In the genomic region with DNA sequence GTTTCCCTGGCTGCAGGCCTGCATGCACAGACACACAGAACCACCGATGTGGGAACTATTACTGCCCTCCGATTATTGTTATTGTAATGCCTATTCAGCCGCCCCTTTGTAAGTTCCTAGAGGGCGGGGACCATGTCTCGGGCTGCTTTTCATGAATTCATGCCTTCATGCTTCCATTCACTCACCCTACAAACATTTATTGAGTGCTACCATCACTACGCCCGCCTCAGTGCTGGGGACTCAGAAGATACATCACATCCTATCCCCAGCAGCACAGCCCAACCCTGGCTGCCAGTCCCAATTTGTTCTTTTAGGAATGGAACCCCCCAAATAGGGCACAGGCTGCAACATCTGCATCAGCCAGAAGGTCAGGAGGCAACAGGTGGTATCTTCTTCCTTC, we compare ENCODE assay signal across 22 cellular contexts.
DNase-seq lines count a peak whose midpoint lies in the region; ATAC-seq and TF ChIP-seq lines count a peak whose summit lies in the region.
"Had no signal": no experiment of that assay in that cellular context is flagged by ENCODE, and none has a peak within 500 bp of the region (broad histone marks: within the 10 kb centered on the region; RNA-seq: fewer than 3 reads in every experiment).

No MANE protein-coding gene starts in this region.

- H3K36me3 ChIP-seq in heart left ventricle (no peaks in the 10 kb centered on the region), liver (ENCODE audit: control insufficient read depth in 4 of 4, insufficient read depth in 3 of 4, low read depth in 1 of 4, low read length in 3 of 4) (no peaks in the 10 kb centered on the region), osteoblast (ENCODE audit: insufficient read depth, low read length) (no peaks in the 10 kb centered on the region)
- H3K36me3 ChIP-seq: BLaER1 had no signal

- no peaks in the 10 kb centered on the region for H4K20me1 ChIP-seq in osteoblast (ENCODE audit: insufficient read depth, low read length)
- H4K20me1 ChIP-seq: BLaER1 had no signal

- H3K27ac ChIP-seq in heart left ventricle = no peak overlapping the region
- peak overlapping the region; percentile 70 to 87 for H3K27ac ChIP-seq in liver (ENCODE audit: low read depth in 1 of 2, low read length in 2 of 2)
- no peak overlapping the region for H3K27ac ChIP-seq in osteoblast (ENCODE audit: low read depth, low read length)
- H3K27ac ChIP-seq: 22Rv1, BLaER1, C4-2B, GM23248 had no signal

- TF ChIP-seq CTCF in heart left ventricle (IDR thresholded peaks at IDR 0.05) (no peak), liver (IDR thresholded peaks at IDR 0.05; ENCODE audit: low read depth, low read length, missing input control) (no peak), osteoblast (IDR thresholded peaks at IDR 0.05; ENCODE audit: extremely low read depth, low read depth, low read length) (no peak)

- H3K27ac Mint-ChIP-seq in activated T-cell treated with anti-CD3 and anti-CD28 coated beads, Interleukin-2, amount 50 U/mL, for 72 hours = no peak overlapping the region
- H3K27ac Mint-ChIP-seq: B cell; CD4-positive, CD25-positive, alpha-beta regulatory T cell; CD8-positive, alpha-beta T cell had no signal

- H3K9me3 ChIP-seq in heart left ventricle = no peaks in the 10 kb centered on the region
- H3K9me3 ChIP-seq in liver (ENCODE audit: control insufficient read depth in 4 of 4, low read length in 3 of 4) = no peaks in the 10 kb centered on the region
- no peaks in the 10 kb centered on the region for H3K9me3 ChIP-seq in osteoblast (ENCODE audit: low read depth, low read length)
- H3K9me3 ChIP-seq: BLaER1, Caco-2 had no signal

- H3K4me3 ChIP-seq in heart left ventricle (no peak overlapping the region), liver (ENCODE audit: low read depth in 1 of 3, low read length in 3 of 3) (no peak overlapping the region), osteoblast (ENCODE audit: insufficient read depth, low read length) (no peak overlapping the region)
- H3K4me3 ChIP-seq: BLaER1, GM12878, GM23248 had no signal

- H3K4me1 Mint-ChIP-seq in activated T-cell treated with anti-CD3 and anti-CD28 coated beads, Interleukin-2, amount 50 U/mL, for 72 hours (ENCODE audit: low read depth) = no peaks in the 10 kb centered on the region
- H3K4me1 Mint-ChIP-seq: B cell had no signal

- no peaks in the 10 kb centered on the region for H3K79me2 ChIP-seq in osteoblast (ENCODE audit: insufficient read depth, low read length)

- no peak overlapping the region for H3K9ac ChIP-seq in liver (ENCODE audit: low read depth in 1 of 2, low read length in 2 of 2)
- H3K9ac ChIP-seq: BLaER1, GM23248 had no signal

- peaks cover 0 to 25% (median 0%) of the 10 kb centered on the region in 9 donors for H3K27me3 ChIP-seq in heart left ventricle
- H3K27me3 ChIP-seq in liver (ENCODE audit: control insufficient read depth in 4 of 4, insufficient read depth in 4 of 4, low read length in 3 of 4) = no peaks in the 10 kb centered on the region
- no peaks in the 10 kb centered on the region for H3K27me3 ChIP-seq in osteoblast (ENCODE audit: insufficient read depth, low read length)
- H3K27me3 ChIP-seq: BLaER1 had no signal

- peaks cover 0 to 1% of the 10 kb centered on the region in 2 donors for H3K9me3 Mint-ChIP-seq in activated T-cell treated with anti-CD3 and anti-CD28 coated beads, Interleukin-2, amount 50 U/mL, for 72 hours
- H3K9me3 Mint-ChIP-seq: CD8-positive, alpha-beta T cell had no signal

- intact Hi-C loops in cardiac septum (cut with DNase I) = no loop called here
- intact Hi-C loops in heart left ventricle (cut with DNase I) = no loop called here

- no peaks in the 10 kb centered on the region for H3K4me1 ChIP-seq in heart left ventricle
- H3K4me1 ChIP-seq in liver (ENCODE audit: control insufficient read depth in 4 of 4, insufficient read depth in 4 of 4, low read length in 3 of 4) = peaks cover 4 to 54% (median 37%) of the 10 kb centered on the region in 4 donors
- H3K4me1 ChIP-seq in osteoblast (ENCODE audit: insufficient read depth, low read length) = no peaks in the 10 kb centered on the region
- H3K4me1 ChIP-seq: BLaER1 had no signal

- no peak for TF ChIP-seq POLR2A in heart left ventricle (IDR thresholded peaks at IDR 0.05)

- H2AFZ ChIP-seq in osteoblast (ENCODE audit: low read length) = no peak overlapping the region
- H2AFZ ChIP-seq: GM23248 had no signal

- no peak for TF ChIP-seq RAD21 in liver (IDR thresholded peaks at IDR 0.05)

- H3K4me2 ChIP-seq in osteoblast (ENCODE audit: insufficient read depth, low read length) = no peak overlapping the region
- H3K4me2 ChIP-seq: BLaER1 had no signal

- 67 to 70% (median 69%) methylated on average over 7 of the region's 7 CpGs for WGBS in heart left ventricle, 4 donors
- 73% methylated on average over 7 of the region's 7 CpGs for WGBS in liver

- no peak overlapping the region for H3K4me3 Mint-ChIP-seq in activated T-cell treated with anti-CD3 and anti-CD28 coated beads, Interleukin-2, amount 50 U/mL, for 72 hours
- H3K4me3 Mint-ChIP-seq: B cell; CD4-positive, CD25-positive, alpha-beta regulatory T cell; CD8-positive, alpha-beta T cell had no signal

- DNase-seq in cardiac septum (ENCODE audit: low spot score) (peak; percentile 19), heart left ventricle (no peak), osteoblast (ENCODE audit: insufficient read length, low spot score, missing footprints) (peak; percentile 65), DMS 273 (lab: John Stamatoyannopoulos, UW; ENCODE audit: unreplicated experiment) (no peak)
- no peak for DNase-seq in activated T-cell treated with anti-CD3 and anti-CD28 coated beads, Interleukin-2, amount 50 U/mL, for 72 hours
- DNase-seq: Caco-2; CD4-positive, CD25-positive, alpha-beta regulatory T cell; CD8-positive, alpha-beta T cell; DMS 273 treated with DMSO at 0.1 percent for 48 hours; DMS79; EL; GDM1; GM23248; H7; HCEC 1CT had no signal

- no peaks in the 10 kb centered on the region for H3K36me3 Mint-ChIP-seq in activated T-cell treated with anti-CD3 and anti-CD28 coated beads, Interleukin-2, amount 50 U/mL, for 72 hours (ENCODE audit: insufficient read depth in 2 of 2)
- H3K36me3 Mint-ChIP-seq: CD4-positive, CD25-positive, alpha-beta regulatory T cell; CD8-positive, alpha-beta T cell had no signal

- no peak for ATAC-seq in heart left ventricle
- no peak for ATAC-seq in activated T-cell treated with anti-CD3 and anti-CD28 coated beads, Interleukin-2, amount 50 U/mL, for 72 hours (replicated peaks in 1 of 2)
- ATAC-seq in HG02970 (IDR thresholded peaks at IDR 0.05; ENCODE audit: low FRiP score, unreplicated experiment) = no peak
- ATAC-seq: CD8-positive, alpha-beta T cell; GM12878 had no signal

- H3K27me3 Mint-ChIP-seq in activated T-cell treated with anti-CD3 and anti-CD28 coated beads, Interleukin-2, amount 50 U/mL, for 72 hours (ENCODE audit: low read depth) = no peaks in the 10 kb centered on the region
- H3K27me3 Mint-ChIP-seq: B cell; CD4-positive, CD25-positive, alpha-beta regulatory T cell had no signal

TF ChIP-seq in liver, 16 proteins besides CTCF, POLR2A, EP300 and RAD21 (continues in another document):
- no peak for TF ChIP-seq YY1 (IDR thresholded peaks at IDR 0.05)
- no peak for TF ChIP-seq RXRA (IDR thresholded peaks at IDR 0.05)
- TF ChIP-seq, protein P1, sequence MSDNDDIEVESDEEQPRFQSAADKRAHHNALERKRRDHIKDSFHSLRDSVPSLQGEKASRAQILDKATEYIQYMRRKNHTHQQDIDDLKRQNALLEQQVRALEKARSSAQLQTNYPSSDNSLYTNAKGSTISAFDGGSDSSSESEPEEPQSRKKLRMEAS (IDR thresholded peaks at IDR 0.05) = no peak
- TF ChIP-seq TAF1 (conservative IDR thresholded peaks at IDR 0.05) = no peak
- TF ChIP-seq, protein P2, sequence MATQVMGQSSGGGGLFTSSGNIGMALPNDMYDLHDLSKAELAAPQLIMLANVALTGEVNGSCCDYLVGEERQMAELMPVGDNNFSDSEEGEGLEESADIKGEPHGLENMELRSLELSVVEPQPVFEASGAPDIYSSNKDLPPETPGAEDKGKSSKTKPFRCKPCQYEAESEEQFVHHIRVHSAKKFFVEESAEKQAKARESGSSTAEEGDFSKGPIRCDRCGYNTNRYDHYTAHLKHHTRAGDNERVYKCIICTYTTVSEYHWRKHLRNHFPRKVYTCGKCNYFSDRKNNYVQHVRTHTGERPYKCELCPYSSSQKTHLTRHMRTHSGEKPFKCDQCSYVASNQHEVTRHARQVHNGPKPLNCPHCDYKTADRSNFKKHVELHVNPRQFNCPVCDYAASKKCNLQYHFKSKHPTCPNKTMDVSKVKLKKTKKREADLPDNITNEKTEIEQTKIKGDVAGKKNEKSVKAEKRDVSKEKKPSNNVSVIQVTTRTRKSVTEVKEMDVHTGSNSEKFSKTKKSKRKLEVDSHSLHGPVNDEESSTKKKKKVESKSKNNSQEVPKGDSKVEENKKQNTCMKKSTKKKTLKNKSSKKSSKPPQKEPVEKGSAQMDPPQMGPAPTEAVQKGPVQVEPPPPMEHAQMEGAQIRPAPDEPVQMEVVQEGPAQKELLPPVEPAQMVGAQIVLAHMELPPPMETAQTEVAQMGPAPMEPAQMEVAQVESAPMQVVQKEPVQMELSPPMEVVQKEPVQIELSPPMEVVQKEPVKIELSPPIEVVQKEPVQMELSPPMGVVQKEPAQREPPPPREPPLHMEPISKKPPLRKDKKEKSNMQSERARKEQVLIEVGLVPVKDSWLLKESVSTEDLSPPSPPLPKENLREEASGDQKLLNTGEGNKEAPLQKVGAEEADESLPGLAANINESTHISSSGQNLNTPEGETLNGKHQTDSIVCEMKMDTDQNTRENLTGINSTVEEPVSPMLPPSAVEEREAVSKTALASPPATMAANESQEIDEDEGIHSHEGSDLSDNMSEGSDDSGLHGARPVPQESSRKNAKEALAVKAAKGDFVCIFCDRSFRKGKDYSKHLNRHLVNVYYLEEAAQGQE (IDR thresholded peaks at IDR 0.05) = no peak
- TF ChIP-seq HNF4G (IDR thresholded peaks at IDR 0.05) = no peak
- TF ChIP-seq, protein P3, sequence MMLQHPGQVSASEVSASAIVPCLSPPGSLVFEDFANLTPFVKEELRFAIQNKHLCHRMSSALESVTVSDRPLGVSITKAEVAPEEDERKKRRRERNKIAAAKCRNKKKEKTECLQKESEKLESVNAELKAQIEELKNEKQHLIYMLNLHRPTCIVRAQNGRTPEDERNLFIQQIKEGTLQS (IDR thresholded peaks at IDR 0.05) = no peak
- no peak for TF ChIP-seq FOXA1 (IDR thresholded peaks at IDR 0.05)
- TF ChIP-seq HNF4A (conservative IDR thresholded peaks at IDR 0.05) = no peak
- TF ChIP-seq FOXA2 (IDR thresholded peaks at IDR 0.05) = no peak
- no peak for TF ChIP-seq NR2F2 (IDR thresholded peaks at IDR 0.05)
- TF ChIP-seq SP1 (IDR thresholded peaks at IDR 0.05) = no peak

Comparison
In these comparisons a context has a peak if more than half of its experiments do, and no peak if none do; other contexts are left out.
1. DNase-seq: peak in cardiac septum (single experiment) and osteoblast (single experiment); none in heart left ventricle (0 of 5), DMS 273 (single experiment) and activated T-cell treated with anti-CD3 and anti-CD28 coated beads, Interleukin-2, amount 50 U/mL, for 72 hours (0 of 2).
2. H3K27ac ChIP-seq: peak in liver (2 of 2); none in heart left ventricle (0 of 12) and osteoblast (single experiment).